15 cellular contexts compared by ENCODE assay signal in genomic region chr22:26670459-26670858, GRCh38. TPM values are rescaled to one million over a fixed set of nuclear protein-coding genes. Genes with fewer than 3 reads are reported as not detected.
DNase-seq lines count a peak whose midpoint lies in the region; ATAC-seq and TF ChIP-seq lines count a peak whose summit lies in the region.
"Had no signal": no experiment of that assay in that cellular context is flagged by ENCODE, and none has a peak within 500 bp of the region (broad histone marks: within the 10 kb centered on the region; RNA-seq: fewer than 3 reads in every experiment).

No MANE protein-coding gene starts in this region.

- CTCF ChIA-PET in activated CD4-positive, alpha-beta T cell treated with anti-CD3 and anti-CD28 coated beads for 36 hours (lab: Charles Lee): no interaction called here

- intact Hi-C loops in activated CD4-positive, alpha-beta T cell treated with anti-CD3 and anti-CD28 coated beads for 36 hours (cut with DNase I, micrococcal nuclease): loop anchor here (5.0 to 10.0 kb wide), 4 partner anchors 378 to 1603 kb away; partner anchors contain the start of gene MN1 (in 1 of the 2)

- peak overlapping the region; percentile 96 for H3K27ac Mint-ChIP-seq in activated CD4-positive, alpha-beta T cell treated with anti-CD3 and anti-CD28 coated beads for 36 hours
- peak overlapping the region; percentile 96 for H3K27ac Mint-ChIP-seq in activated naive CD8-positive, alpha-beta T cell treated with anti-CD3 and anti-CD28 coated beads, Interleukin-2, amount 50 U/mL, for 24 hours
- no peak overlapping the region for H3K27ac Mint-ChIP-seq in neural crest cell (ENCODE audit: unreplicated experiment)
- H3K27ac Mint-ChIP-seq: dendritic cell treated with granulocyte-macrophage colony-stimulating factor and Interleukin-4, amounts not matched to agents 40 ng/mL and 50 ng/mL, for 4 days had no signal

- peaks cover 19% of the 10 kb centered on the region for H3K36me3 Mint-ChIP-seq in activated CD4-positive, alpha-beta T cell treated with anti-CD3 and anti-CD28 coated beads for 36 hours (ENCODE audit: low read depth)
- H3K36me3 Mint-ChIP-seq in activated naive CD8-positive, alpha-beta T cell treated with anti-CD3 and anti-CD28 coated beads, Interleukin-2, amount 50 U/mL, for 24 hours (ENCODE audit: low read depth): no peaks in the 10 kb centered on the region
- no peaks in the 10 kb centered on the region for H3K36me3 Mint-ChIP-seq in neural crest cell (ENCODE audit: low read depth)

- H3K27me3 Mint-ChIP-seq in activated CD4-positive, alpha-beta T cell treated with anti-CD3 and anti-CD28 coated beads for 36 hours: no peaks in the 10 kb centered on the region
- no peaks in the 10 kb centered on the region for H3K27me3 Mint-ChIP-seq in activated naive CD8-positive, alpha-beta T cell treated with anti-CD3 and anti-CD28 coated beads, Interleukin-2, amount 50 U/mL, for 24 hours
- no peaks in the 10 kb centered on the region for H3K27me3 Mint-ChIP-seq in neural crest cell (ENCODE audit: low read depth)
- H3K27me3 Mint-ChIP-seq: dendritic cell treated with granulocyte-macrophage colony-stimulating factor and Interleukin-4, amounts not matched to agents 40 ng/mL and 50 ng/mL, for 4 days had no signal

- in situ Hi-C loops in brain microvascular endothelial cell (cut with HindIII; ENCODE audit: low pct_ligation_motif_present, low sequenced_read_pairs): no loop called here

- no peak for TF ChIP-seq CTCF in neural crest cell (conservative IDR thresholded peaks at IDR 0.05)
- no peak for TF ChIP-seq CTCF in brain microvascular endothelial cell (IDR thresholded peaks at IDR 0.05; ENCODE audit: low read depth, low read length, missing control alignments)

- no peaks in the 10 kb centered on the region for H3K9me3 ChIP-seq in KOPT-K1 (ENCODE audit: insufficient read depth, low read length, poor library complexity, severe bottlenecking)

- DNase-seq in activated CD4-positive, alpha-beta T cell treated with anti-CD3 and anti-CD28 coated beads for 36 hours: no peak
- DNase-seq in activated CD4-positive, alpha-beta T cell treated with anti-CD3 and anti-CD28 coated beads for 1 hour: no peak
- DNase-seq in activated naive CD8-positive, alpha-beta T cell treated with anti-CD3 and anti-CD28 coated beads, Interleukin-2, amount 50 U/mL, for 24 hours: no peak
- DNase-seq in neural crest cell (ENCODE audit: low read depth, low spot score) (no peak), brain microvascular endothelial cell (no peak), HUDEP-2 (lab: John Stamatoyannopoulos, UW; ENCODE audit: unreplicated experiment in 76 of 76) (no peak)
- DNase-seq: midbrain had no signal

- H3K27ac ChIP-seq in KOPT-K1 (ENCODE audit: low read depth, low read length, poor library complexity, severe bottlenecking): peak overlapping the region; percentile 91
- H3K27ac ChIP-seq in brain microvascular endothelial cell: no peak overlapping the region

- peak overlapping the region; percentile 92 for H3K4me3 Mint-ChIP-seq in activated CD4-positive, alpha-beta T cell treated with anti-CD3 and anti-CD28 coated beads for 36 hours
- H3K4me3 Mint-ChIP-seq in activated naive CD8-positive, alpha-beta T cell treated with anti-CD3 and anti-CD28 coated beads, Interleukin-2, amount 50 U/mL, for 24 hours: peak overlapping the region; percentile 88
- peak overlapping the region; percentile 70 for H3K4me3 Mint-ChIP-seq in neural crest cell
- H3K4me3 Mint-ChIP-seq: dendritic cell treated with granulocyte-macrophage colony-stimulating factor and Interleukin-4, amounts not matched to agents 40 ng/mL and 50 ng/mL, for 4 days had no signal

- peaks cover 1% of the 10 kb centered on the region; the same call in 1 of the 2 replicates for H3K36me3 ChIP-seq in KOPT-K1 (ENCODE audit: insufficient read depth, low read length)
- no peaks in the 10 kb centered on the region for H3K36me3 ChIP-seq in brain microvascular endothelial cell (replicated peaks)

- no peaks in the 10 kb centered on the region for H3K27me3 ChIP-seq in brain microvascular endothelial cell (replicated peaks)

- no peak overlapping the region for H3K4me3 ChIP-seq in brain microvascular endothelial cell (ENCODE audit: low read depth, low read length)
- H3K4me3 ChIP-seq: smooth muscle cell had no signal

- H3K9me3 Mint-ChIP-seq in activated CD4-positive, alpha-beta T cell treated with anti-CD3 and anti-CD28 coated beads for 36 hours (ENCODE audit: low read depth): no peaks in the 10 kb centered on the region
- H3K9me3 Mint-ChIP-seq in activated naive CD8-positive, alpha-beta T cell treated with anti-CD3 and anti-CD28 coated beads, Interleukin-2, amount 50 U/mL, for 24 hours: no peaks in the 10 kb centered on the region
- H3K9me3 Mint-ChIP-seq in neural crest cell: no peaks in the 10 kb centered on the region
- H3K9me3 Mint-ChIP-seq: dendritic cell treated with granulocyte-macrophage colony-stimulating factor and Interleukin-4, amounts not matched to agents 40 ng/mL and 50 ng/mL, for 4 days had no signal

- POLR2A ChIA-PET in activated CD4-positive, alpha-beta T cell treated with anti-CD3 and anti-CD28 coated beads for 36 hours (lab: Charles Lee): no interaction called here

- no peak for ATAC-seq in activated CD4-positive, alpha-beta T cell treated with anti-CD3 and anti-CD28 coated beads for 36 hours
- no peak for ATAC-seq in activated naive CD8-positive, alpha-beta T cell treated with anti-CD3 and anti-CD28 coated beads, Interleukin-2, amount 50 U/mL, for 24 hours
- ATAC-seq in GM21515 (IDR thresholded peaks at IDR 0.05; ENCODE audit: unreplicated experiment): no peak

- H3K4me1 Mint-ChIP-seq in activated CD4-positive, alpha-beta T cell treated with anti-CD3 and anti-CD28 coated beads for 36 hours: peaks cover 56% of the 10 kb centered on the region
- peaks cover 74% of the 10 kb centered on the region for H3K4me1 Mint-ChIP-seq in activated naive CD8-positive, alpha-beta T cell treated with anti-CD3 and anti-CD28 coated beads, Interleukin-2, amount 50 U/mL, for 24 hours
- H3K4me1 Mint-ChIP-seq in neural crest cell: peaks cover 45% of the 10 kb centered on the region

RNA-seq across cellular contexts. Expression of gene MIAT, which starts 13.1 kb away (rescaled TPM):
- total RNA-seq in activated CD4-positive, alpha-beta T cell treated with anti-CD3 and anti-CD28 coated beads for 36 hours: 10 to 100 TPM; 18.5 to 19.7 TPM
- total RNA-seq in neural crest cell: 42.0 and 45.6 TPM in 2 replicates

RNA-seq across cellular contexts. Expression of gene CRYBA4, which starts 48.7 kb away (rescaled TPM):
- total RNA-seq in activated CD4-positive, alpha-beta T cell treated with anti-CD3 and anti-CD28 coated beads for 36 hours: not detected
- total RNA-seq in neural crest cell: not detected in 2 replicates
- total RNA-seq: fibroblast of lung, kidney epithelial cell, LHCN-M2 had no signal

RNA-seq across cellular contexts. Expression of gene CRYBB1, which starts 52.6 kb away (rescaled TPM):
- total RNA-seq in activated CD4-positive, alpha-beta T cell treated with anti-CD3 and anti-CD28 coated beads for 36 hours: not detected
- total RNA-seq in neural crest cell: not detected in 2 replicates
- total RNA-seq: fibroblast of lung, kidney epithelial cell, LHCN-M2, SK-MEL-5, smooth muscle cell had no signal
